In the genomic region with DNA sequence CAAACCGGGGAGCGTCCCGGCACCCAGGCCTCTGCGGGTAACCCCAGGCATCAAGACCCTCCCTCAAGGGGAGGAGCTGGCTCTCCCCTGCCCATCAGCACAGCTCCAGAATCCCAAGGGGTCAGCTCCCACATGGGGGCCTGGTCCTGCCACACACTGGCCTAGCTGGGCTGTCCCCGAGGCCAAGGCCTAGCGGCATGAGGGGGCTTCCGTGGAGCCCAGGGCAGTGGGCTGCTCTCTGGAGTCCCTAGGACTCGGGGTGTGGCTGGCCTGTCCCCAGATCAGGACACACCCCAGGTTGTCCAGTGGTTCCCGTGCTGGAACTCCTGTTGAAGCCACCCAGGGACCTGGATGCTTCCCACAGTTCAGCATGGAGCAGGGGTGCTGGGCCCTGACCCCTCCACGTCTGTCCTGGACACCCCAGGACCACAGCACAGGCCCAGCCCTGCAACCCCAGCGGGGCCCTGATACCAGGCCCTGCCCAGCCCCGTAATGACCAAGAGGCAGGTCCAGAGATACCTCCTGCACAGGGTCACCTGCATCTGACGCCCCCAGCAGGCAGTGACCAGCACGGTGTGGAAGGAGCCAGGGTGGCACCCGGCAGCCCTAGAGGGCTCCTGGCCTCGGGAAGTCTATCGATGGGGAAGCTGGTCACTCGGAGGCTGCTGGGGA, we compare ENCODE assay signal across 25 cellular contexts.
"Had no signal": no experiment of that assay in that cellular context is flagged by ENCODE, and none has a peak within 500 bp of the region (broad histone marks: within the 10 kb centered on the region; RNA-seq: fewer than 3 reads in every experiment).

No MANE protein-coding gene starts in this region.

- FAIRE-seq: TTC549 had no signal

- H3K9me3 Mint-ChIP-seq: activated CD4-positive, alpha-beta memory T cell treated with anti-CD3 and anti-CD28 coated beads for 36 hours; activated CD4-positive, alpha-beta T cell treated with anti-CD3 and anti-CD28 coated beads, Interleukin-2, amount 10 ng/mL, durations not matched to agents 7 days and 5 days; activated naive CD4-positive, alpha-beta T cell treated with anti-CD3 and anti-CD28 coated beads for 36 hours; activated naive CD8-positive, alpha-beta T cell treated with anti-CD3 and anti-CD28 coated beads for 36 hours; activated T-helper 17 cell treated with anti-CD3 and anti-CD28 coated beads, Interleukin-2, amount 50 U/mL, for 72 hours; T-cell had no signal

- H3K27ac Mint-ChIP-seq: activated CD4-positive, alpha-beta memory T cell treated with anti-CD3 and anti-CD28 coated beads for 36 hours; activated CD4-positive, alpha-beta T cell treated with anti-CD3 and anti-CD28 coated beads, Interleukin-2, amount 10 ng/mL, durations not matched to agents 7 days and 5 days; activated naive CD4-positive, alpha-beta T cell treated with anti-CD3 and anti-CD28 coated beads for 36 hours; activated naive CD8-positive, alpha-beta T cell treated with anti-CD3 and anti-CD28 coated beads for 36 hours; activated T-helper 17 cell treated with anti-CD3 and anti-CD28 coated beads, Interleukin-2, amount 50 U/mL, for 72 hours; T-cell had no signal

- H3K4me1 Mint-ChIP-seq: activated T-helper 17 cell treated with anti-CD3 and anti-CD28 coated beads, Interleukin-2, amount 50 U/mL, for 72 hours had no signal

- H3K27ac ChIP-seq: brain microvascular endothelial cell, Peyer's patch, SK-N-MC had no signal

- H3K4me3 Mint-ChIP-seq: activated CD4-positive, alpha-beta memory T cell treated with anti-CD3 and anti-CD28 coated beads for 36 hours; activated CD4-positive, alpha-beta T cell treated with anti-CD3 and anti-CD28 coated beads, Interleukin-2, amount 10 ng/mL, durations not matched to agents 7 days and 5 days; activated naive CD4-positive, alpha-beta T cell treated with anti-CD3 and anti-CD28 coated beads for 36 hours; activated naive CD8-positive, alpha-beta T cell treated with anti-CD3 and anti-CD28 coated beads for 36 hours; activated T-helper 17 cell treated with anti-CD3 and anti-CD28 coated beads, Interleukin-2, amount 50 U/mL, for 72 hours; T-cell had no signal

- DNase-seq: activated CD4-positive, alpha-beta memory T cell treated with anti-CD3 and anti-CD28 coated beads for 36 hours; activated CD4-positive, alpha-beta T cell treated with anti-CD3 and anti-CD28 coated beads, Interleukin-2, amount 10 ng/mL, durations not matched to agents 7 days and 5 days; activated CD4-positive, CD25-positive, alpha-beta regulatory T cell; activated CD8-positive, alpha-beta memory T cell treated with anti-CD3 and anti-CD28 coated beads for 24 hours; activated gamma-delta T cell; activated naive CD4-positive, alpha-beta T cell treated with anti-CD3 and anti-CD28 coated beads for 36 hours; activated naive CD8-positive, alpha-beta T cell treated with anti-CD3 and anti-CD28 coated beads for 36 hours; activated T-cell treated with anti-CD3 and anti-CD28 coated beads, Interleukin-2, amount 50 U/mL, for 48 hours; brain microvascular endothelial cell; Karpas-422; MM.1S; NCI-H1105; NCI-H1436 treated with DMSO at 0.1 percent for 48 hours; NCI-H187; NCI-H2081; NCI-H446; NCI-H524; SIG-M5; T-cell; T-helper 2 cell; T1000 had no signal

- H3K9me3 ChIP-seq: Peyer's patch had no signal

- ATAC-seq: activated T-helper 17 cell treated with anti-CD3 and anti-CD28 coated beads, Interleukin-2, amount 50 U/mL, for 72 hours; T-cell had no signal

- H3K27me3 Mint-ChIP-seq: activated CD4-positive, alpha-beta memory T cell treated with anti-CD3 and anti-CD28 coated beads for 36 hours; activated CD4-positive, alpha-beta T cell treated with anti-CD3 and anti-CD28 coated beads, Interleukin-2, amount 10 ng/mL, durations not matched to agents 7 days and 5 days; activated naive CD8-positive, alpha-beta T cell treated with anti-CD3 and anti-CD28 coated beads for 36 hours; activated T-helper 17 cell treated with anti-CD3 and anti-CD28 coated beads, Interleukin-2, amount 50 U/mL, for 72 hours; T-cell had no signal

- H3K4me3 ChIP-seq: Peyer's patch, SK-N-MC had no signal

- H3K27me3 ChIP-seq: brain microvascular endothelial cell, Peyer's patch had no signal
